In genomic region chr5:21919417-21920022, GRCh38 we compare ENCODE assay signal across 8 cellular contexts.
DNase-seq lines count a peak whose midpoint lies in the region; ATAC-seq, FAIRE-seq and TF ChIP-seq lines count a peak whose summit lies in the region.

No MANE protein-coding gene starts in this region.

- DNase-seq in DMS153 treated with DMSO at 0.1 percent for 48 hours (lab: John Stamatoyannopoulos, UW; ENCODE audit: unreplicated experiment) (peak; percentile 80), NCI-H345 (lab: John Stamatoyannopoulos, UW) (peak; percentile 66), astrocyte of the spinal cord (ENCODE audit: low read depth, low spot score) (peak; percentile 52), HepG2 (ENCODE audit: low spot score) (peak; percentile 14)
- no peak for DNase-seq in naive thymus-derived CD4-positive, alpha-beta T cell
- no peak for DNase-seq in activated CD4-positive, CD25-positive, alpha-beta regulatory T cell treated with anti-CD3 and anti-CD28 coated beads, Interleukin-2, amount 50 U/mL, for 72 hours

- H3K27ac Mint-ChIP-seq in naive thymus-derived CD4-positive, alpha-beta T cell, result no peak overlapping the region

- peaks cover 0 to 2% (median 0%) of the 10 kb centered on the region in 7 donors for H3K4me1 Mint-ChIP-seq in naive thymus-derived CD4-positive, alpha-beta T cell

- no peak overlapping the region for H3K9ac ChIP-seq in HepG2 (ENCODE audit: insufficient read depth, low read depth, low read length)

- H3K79me2 ChIP-seq in HepG2 (ENCODE audit: insufficient read depth, low read length), result no peaks in the 10 kb centered on the region

- no peak for TF ChIP-seq POLR2A in HepG2 (IDR thresholded peaks at IDR 0.05; ENCODE audit: insufficient read depth in 1 of 2, low read depth in 2 of 2, low read length in 2 of 2)

- H2AFZ ChIP-seq in HepG2 (ENCODE audit: low read length), result no peak overlapping the region

- H4K20me1 ChIP-seq in HepG2 (ENCODE audit: insufficient read depth, low read length), result no peaks in the 10 kb centered on the region

- H3K4me2 ChIP-seq in HepG2 (ENCODE audit: low read depth, low read length), result no peak overlapping the region

- H3K4me3 ChIP-seq in astrocyte of the spinal cord (ENCODE audit: low read depth, low read length), result no peak overlapping the region
- H3K4me3 ChIP-seq in HepG2 (replicated peaks in 1 of 3; ENCODE audit: insufficient read depth in 1 of 3, low read depth in 2 of 3, low read length in 3 of 3), result no peak overlapping the region
- H3K4me3 ChIP-seq in naive thymus-derived CD4-positive, alpha-beta T cell (ENCODE audit: low read length), result no peak overlapping the region

- no peaks in the 10 kb centered on the region for H3K27me3 ChIP-seq in HepG2 (ENCODE audit: control insufficient read depth in 1 of 2, insufficient read depth in 2 of 2, low read length in 2 of 2)
- no peaks in the 10 kb centered on the region for H3K27me3 ChIP-seq in naive thymus-derived CD4-positive, alpha-beta T cell (ENCODE audit: control insufficient read depth in 2 of 2, insufficient read depth in 2 of 2, low read length in 2 of 2)

- TF ChIP-seq EP300 in HepG2 (IDR thresholded peaks at IDR 0.05; ENCODE audit: low read depth in 2 of 2, low read length in 2 of 2) (no peak), HepG2 (CRISPR knock-in tag; IDR thresholded peaks at IDR 0.05; ENCODE audit: borderline replicate concordance) (no peak)

- no peak for TF ChIP-seq RAD21 in HepG2 (CRISPR knock-in tag; IDR thresholded peaks at IDR 0.05)

- in situ Hi-C loops in astrocyte of the spinal cord (cut with HindIII; ENCODE audit: low sequenced_read_pairs), result no loop called here
- in situ Hi-C loops in HepG2 (cut with HindIII; ENCODE audit: extremely low pct_ligation_motif_present, low pct_unique_long_range_greater_than_20kb), result no loop called here

- H3K4me3 Mint-ChIP-seq in naive thymus-derived CD4-positive, alpha-beta T cell, result no peak overlapping the region

- H3K9me3 Mint-ChIP-seq in naive thymus-derived CD4-positive, alpha-beta T cell, result peaks cover 0 to 17% (median 2%) of the 10 kb centered on the region in 11 donors

- BruUV-seq in HepG2 (replicated peaks; lab: Mats Ljungman, UMichigan), result no TSS peak

- peak; percentile 12 for FAIRE-seq in HepG2 (lab: Jason Lieb, UNC)

- H3K36me3 Mint-ChIP-seq in naive thymus-derived CD4-positive, alpha-beta T cell, result no peaks in the 10 kb centered on the region

- CTCF ChIA-PET in HepG2 (lab: Yijun Ruan, JAX; ENCODE audit: low intra/inter-chr PET ratio, low total read pairs), result no interaction called here
- CTCF ChIA-PET in naive thymus-derived CD4-positive, alpha-beta T cell (lab: Charles Lee), result no interaction called here

- POLR2A ChIA-PET in HepG2 (lab: Yijun Ruan, JAX), result no interaction called here
- POLR2A ChIA-PET in naive thymus-derived CD4-positive, alpha-beta T cell (lab: Charles Lee), result no interaction called here

- H3K27me3 Mint-ChIP-seq in naive thymus-derived CD4-positive, alpha-beta T cell, result no peaks in the 10 kb centered on the region

- intact Hi-C loops in HepG2 (cut with micrococcal nuclease; ENCODE audit: unreplicated experiment), result loop anchor here (2.0 to 10.0 kb wide), 2 partner anchors 295 to 1225 kb away; no protein-coding TSS in a partner anchor
- intact Hi-C loops in naive thymus-derived CD4-positive, alpha-beta T cell (cut with micrococcal nuclease), result no loop called here

- no peaks in the 10 kb centered on the region for H3K36me3 ChIP-seq in HepG2 (replicated peaks in 1 of 2; ENCODE audit: control insufficient read depth in 1 of 2, insufficient read depth in 2 of 2, low read length in 2 of 2)
- no peaks in the 10 kb centered on the region for H3K36me3 ChIP-seq in naive thymus-derived CD4-positive, alpha-beta T cell (ENCODE audit: control insufficient read depth in 2 of 3, insufficient read depth in 3 of 3, low read length in 3 of 3)

- no peaks in the 10 kb centered on the region for H3K9me3 ChIP-seq in HepG2 (ENCODE audit: low read length)
- H3K9me3 ChIP-seq in naive thymus-derived CD4-positive, alpha-beta T cell (ENCODE audit: control insufficient read depth in 2 of 3, low read length in 3 of 3), result no peaks in the 10 kb centered on the region

- 1% methylated on average over 8 of the region's 8 CpGs for WGBS in HepG2 (ENCODE audit: low lambda C conversion rate)

- ATAC-seq in GM19452 (IDR thresholded peaks at IDR 0.05; ENCODE audit: unreplicated experiment) (peak; percentile 90), HG03280 (IDR thresholded peaks at IDR 0.05; ENCODE audit: unreplicated experiment) (peak; percentile 91), HepG2 (peak; percentile 82)
- no peak for ATAC-seq in naive thymus-derived CD4-positive, alpha-beta T cell

- H3K27ac ChIP-seq in HepG2 (ENCODE audit: extremely low read length, insufficient read depth, low read length), result no peak overlapping the region
- H3K27ac ChIP-seq in naive thymus-derived CD4-positive, alpha-beta T cell (ENCODE audit: low read depth, low read length), result no peak overlapping the region

- TF ChIP-seq CTCF in astrocyte of the spinal cord (IDR thresholded peaks at IDR 0.05; ENCODE audit: low read depth, low read length) (peak; percentile 65), HepG2 (CRISPR knock-in tag; IDR thresholded peaks at IDR 0.05) (peak; percentile 55)

- no peaks in the 10 kb centered on the region for H3K4me1 ChIP-seq in HepG2 (ENCODE audit: insufficient read depth, low read length)
- no peaks in the 10 kb centered on the region for H3K4me1 ChIP-seq in naive thymus-derived CD4-positive, alpha-beta T cell (ENCODE audit: control insufficient read depth in 2 of 2, insufficient read depth in 2 of 2, low read length in 2 of 2)

TF ChIP-seq in HepG2, 621 proteins besides CTCF, POLR2A, EP300 and RAD21:
- TF ChIP-seq STAG1 (CRISPR knock-in tag; IDR thresholded peaks at IDR 0.05) (peak; percentile 55), SMC3 (IDR thresholded peaks at IDR 0.05; ENCODE audit: low read length) (peak; percentile 4; the same call in 1 of the 2 replicates), ZBTB2 (CRISPR knock-in tag; IDR thresholded peaks at IDR 0.05; ENCODE audit: low read depth) (no peak)

Comparison
In these comparisons a context has a peak if more than half of its experiments do, and no peak if none do; other contexts are left out.
1. DNase-seq: peak in DMS153 treated with DMSO at 0.1 percent for 48 hours (single experiment), NCI-H345 (single experiment), astrocyte of the spinal cord (single experiment) and HepG2 (single experiment); none in naive thymus-derived CD4-positive, alpha-beta T cell (0 of 9) and activated CD4-positive, CD25-positive, alpha-beta regulatory T cell treated with anti-CD3 and anti-CD28 coated beads, Interleukin-2, amount 50 U/mL, for 72 hours (single experiment).